ENCODE assay signal across 2 cellular contexts in the genomic region with DNA sequence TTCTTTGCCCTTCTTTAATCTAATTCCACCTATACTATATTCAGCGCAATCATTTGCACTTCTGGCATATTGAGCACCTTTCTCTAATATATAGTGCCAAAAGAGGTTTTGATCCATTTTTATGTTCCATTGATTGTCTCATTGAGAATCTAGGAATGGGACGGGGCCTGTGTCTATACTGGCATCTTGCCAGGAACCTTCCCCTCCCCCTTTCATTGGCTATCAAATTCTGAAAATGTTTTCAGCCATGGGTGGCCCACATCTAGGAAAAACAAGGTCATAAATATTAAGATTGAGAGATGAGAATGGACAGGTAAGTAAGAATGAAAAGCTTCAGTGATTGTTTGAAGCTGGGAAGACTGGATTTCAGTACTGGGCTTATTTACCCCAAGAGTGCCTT.
TF ChIP-seq lines count a peak whose summit lies in the region.

No MANE protein-coding gene starts in this region.

TF ChIP-seq in HCT116, 20 proteins besides CTCF, POLR2A, EP300 and RAD21 (continued from another document):
- TF ChIP-seq, protein P1, sequence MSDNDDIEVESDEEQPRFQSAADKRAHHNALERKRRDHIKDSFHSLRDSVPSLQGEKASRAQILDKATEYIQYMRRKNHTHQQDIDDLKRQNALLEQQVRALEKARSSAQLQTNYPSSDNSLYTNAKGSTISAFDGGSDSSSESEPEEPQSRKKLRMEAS (IDR thresholded peaks at IDR 0.05): no peak
- no peak for TF ChIP-seq EZH2 (IDR thresholded peaks at IDR 0.05)

TF ChIP-seq in K562, 482 proteins besides CTCF, POLR2A, EP300 and RAD21:
- TF ChIP-seq, protein P2, sequence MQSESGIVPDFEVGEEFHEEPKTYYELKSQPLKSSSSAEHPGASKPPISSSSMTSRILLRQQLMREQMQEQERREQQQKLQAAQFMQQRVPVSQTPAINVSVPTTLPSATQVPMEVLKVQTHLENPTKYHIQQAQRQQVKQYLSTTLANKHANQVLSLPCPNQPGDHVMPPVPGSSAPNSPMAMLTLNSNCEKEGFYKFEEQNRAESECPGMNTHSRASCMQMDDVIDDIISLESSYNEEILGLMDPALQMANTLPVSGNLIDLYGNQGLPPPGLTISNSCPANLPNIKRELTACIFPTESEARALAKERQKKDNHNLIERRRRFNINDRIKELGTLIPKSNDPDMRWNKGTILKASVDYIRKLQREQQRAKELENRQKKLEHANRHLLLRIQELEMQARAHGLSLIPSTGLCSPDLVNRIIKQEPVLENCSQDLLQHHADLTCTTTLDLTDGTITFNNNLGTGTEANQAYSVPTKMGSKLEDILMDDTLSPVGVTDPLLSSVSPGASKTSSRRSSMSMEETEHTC (IDR thresholded peaks at IDR 0.05): no peak
- TF ChIP-seq NFIC (IDR thresholded peaks at IDR 0.05) (peak; percentile 88), PTTG1 (tag; IDR thresholded peaks at IDR 0.05; ENCODE audit: low read depth) (no peak), NFIX (CRISPR knock-in tag; IDR thresholded peaks at IDR 0.05; ENCODE audit: low read depth) (peak; percentile 80), CREM (IDR thresholded peaks at IDR 0.05; ENCODE audit: low read depth) (no peak)
